In the genomic region with DNA sequence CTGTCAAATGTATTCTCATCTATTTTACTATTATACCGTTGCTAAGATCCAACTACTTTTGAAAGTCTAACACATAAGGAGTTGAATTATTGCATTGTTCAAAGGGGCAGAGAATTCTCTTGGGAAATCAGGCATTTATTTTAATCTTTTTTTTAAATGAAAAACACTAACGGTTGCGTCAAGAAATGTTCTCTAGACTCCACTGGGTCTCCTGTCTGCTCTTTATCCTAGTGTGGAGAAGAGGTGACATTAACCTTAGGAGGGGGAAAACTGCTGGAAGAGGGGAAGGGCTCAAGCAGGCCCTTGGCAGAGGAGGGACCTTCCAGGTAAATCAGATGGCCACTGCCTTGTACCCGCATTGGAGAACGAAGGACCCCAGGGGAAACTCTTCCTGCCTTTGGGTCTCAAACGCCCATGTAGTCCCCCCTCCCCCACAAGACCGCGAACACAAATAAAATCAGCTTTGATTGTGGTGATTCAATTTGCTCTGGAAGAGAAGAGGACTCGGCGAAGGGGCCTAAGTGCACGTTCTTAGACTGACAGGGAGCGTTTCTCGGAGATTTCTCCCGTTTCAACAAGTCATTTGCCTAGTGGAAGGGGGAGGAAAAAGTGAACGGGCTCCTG, we compare ENCODE assay signal across 2 cellular contexts.
TF ChIP-seq lines count a peak whose summit lies in the region.

No MANE protein-coding gene starts in this region.

TF ChIP-seq in IMR-90, 13 proteins besides CTCF, POLR2A, EP300 and RAD21:
- TF ChIP-seq MAZ (IDR thresholded peaks at IDR 0.05; ENCODE audit: borderline replicate concordance, low read depth, low read length) = no peak
- TF ChIP-seq BHLHE40 (IDR thresholded peaks at IDR 0.05; ENCODE audit: low read depth, low read length) = no peak
- no peak for TF ChIP-seq CHD1 (IDR thresholded peaks at IDR 0.05; ENCODE audit: low read depth, low read length)
- no peak for TF ChIP-seq MAFK (IDR thresholded peaks at IDR 0.05; ENCODE audit: low read depth, low read length)
- no peak for TF ChIP-seq NFE2L2 (IDR thresholded peaks at IDR 0.05; ENCODE audit: low read depth, low read length)

TF ChIP-seq in H1, 55 proteins besides CTCF, POLR2A, EP300 and RAD21:
- TF ChIP-seq CBX5 (IDR thresholded peaks at IDR 0.05; ENCODE audit: low read depth, low read length) = no peak
- no peak for TF ChIP-seq POU5F1 (IDR thresholded peaks at IDR 0.05; ENCODE audit: low read depth, low read length)
- TF ChIP-seq TAF1 (IDR thresholded peaks at IDR 0.05; ENCODE audit: low read depth, low read length) = no peak
- no peak for TF ChIP-seq TAF7 (optimal IDR thresholded peaks at IDR 0.05; ENCODE audit: borderline replicate concordance, low read depth, low read length)
- TF ChIP-seq KDM4A (IDR thresholded peaks at IDR 0.05; ENCODE audit: low read depth, low read length, severe bottlenecking) = no peak
- no peak for TF ChIP-seq BACH1 (IDR thresholded peaks at IDR 0.05; ENCODE audit: low read length)
- TF ChIP-seq FOSL1 (IDR thresholded peaks at IDR 0.05; ENCODE audit: insufficient read depth, low read depth, low read length) = no peak
